ENCODE assay signal across 24 cellular contexts in the genomic region with DNA sequence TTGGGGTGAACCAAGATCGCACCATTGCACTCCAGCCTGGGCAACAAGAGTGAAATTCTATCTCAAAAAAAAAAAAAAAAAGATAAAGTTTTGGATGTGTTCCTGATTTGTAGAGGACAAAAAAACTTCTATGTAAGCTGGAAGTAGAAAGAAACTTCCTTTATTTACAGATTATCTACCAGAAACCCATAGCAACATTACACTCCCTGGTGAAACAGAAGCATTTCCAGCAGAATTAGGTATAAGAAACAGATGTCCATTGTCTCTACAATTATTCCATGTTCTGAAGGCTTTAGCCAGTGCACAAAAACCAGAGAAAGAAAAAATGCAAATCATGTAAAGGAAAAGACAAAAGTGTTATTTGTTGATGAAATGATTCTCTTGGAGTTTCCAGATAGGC. TPM values are rescaled to one million over a fixed set of nuclear protein-coding genes. Genes with fewer than 3 reads are reported as not detected.
DNase-seq lines count a peak whose midpoint lies in the region; ATAC-seq and TF ChIP-seq lines count a peak whose summit lies in the region.
"Had no signal": no experiment of that assay in that cellular context is flagged by ENCODE, and none has a peak within 500 bp of the region (broad histone marks: within the 10 kb centered on the region; RNA-seq: fewer than 3 reads in every experiment).

No MANE protein-coding gene starts in this region.

- TF ChIP-seq CTCF in A673 (conservative IDR thresholded peaks at IDR 0.05; ENCODE audit: low read depth, low read length) = no peak
- TF ChIP-seq CTCF in nephron (IDR thresholded peaks at IDR 0.05; ENCODE audit: unreplicated experiment in 3 of 3) = no peak

- H3K36me3 Mint-ChIP-seq in nephron (ENCODE audit: low read depth) = peaks cover 53% of the 10 kb centered on the region
- peaks cover 10 to 18% of the 10 kb centered on the region in 2 donors for H3K36me3 Mint-ChIP-seq in activated naive CD4-positive, alpha-beta T cell treated with anti-CD3 and anti-CD28 coated beads, Interleukin-2, amount 50 U/mL, for 72 hours
- H3K36me3 Mint-ChIP-seq: CD4-positive, CD25-positive, alpha-beta regulatory T cell had no signal

- peaks cover 50% of the 10 kb centered on the region for H3K4me1 Mint-ChIP-seq in nephron
- H3K4me1 Mint-ChIP-seq: CD4-positive, CD25-positive, alpha-beta regulatory T cell had no signal

- intact Hi-C loops in A673 (cut with micrococcal nuclease; ENCODE audit: unreplicated experiment) = no loop called here

- peak overlapping the region; percentile 54 for H3K27ac ChIP-seq in A673 (ENCODE audit: low read depth, low read length, poor library complexity, severe bottlenecking)
- 0 out of 2 replicates have a peak overlapping the region, but pooled peaks have one; percentile 17 for H3K27ac ChIP-seq in SJSA1
- peak overlapping the region; percentile 97 for H3K27ac ChIP-seq in epithelial cell of prostate
- H3K27ac ChIP-seq: gastrocnemius medialis, lower lobe of right lung, upper lobe of right lung had no signal

- peak overlapping the region in 2 of 3 experiments; percentile 35 to 65 for H3K4me3 Mint-ChIP-seq in nephron
- H3K4me3 Mint-ChIP-seq: CD4-positive, CD25-positive, alpha-beta regulatory T cell had no signal

- peaks cover 13% of the 10 kb centered on the region for H3K9me3 Mint-ChIP-seq in nephron
- peaks cover 3 to 10% of the 10 kb centered on the region in 2 donors for H3K9me3 Mint-ChIP-seq in activated naive CD4-positive, alpha-beta T cell treated with anti-CD3 and anti-CD28 coated beads, Interleukin-2, amount 50 U/mL, for 72 hours

- H3K4me1 ChIP-seq in A673 (ENCODE audit: insufficient read depth, low read length, poor library complexity, severe bottlenecking) (peaks cover 31% of the 10 kb centered on the region), SJSA1 (replicated peaks) (peaks cover 19% of the 10 kb centered on the region)

- H3K27me3 ChIP-seq in A673 (replicated peaks; ENCODE audit: insufficient read depth, low read depth, low read length, poor library complexity) (no peaks in the 10 kb centered on the region), SJSA1 (replicated peaks) (no peaks in the 10 kb centered on the region)
- H3K27me3 ChIP-seq: upper lobe of right lung had no signal

- peaks cover 17% of the 10 kb centered on the region for H3K9me3 ChIP-seq in A673 (ENCODE audit: low read depth, low read length, poor library complexity, severe bottlenecking)
- H3K9me3 ChIP-seq in SJSA1 (replicated peaks) = peaks cover 11% of the 10 kb centered on the region
- H3K9me3 ChIP-seq: upper lobe of right lung had no signal

- ATAC-seq in activated naive CD4-positive, alpha-beta T cell treated with anti-CD3 and anti-CD28 coated beads, Interleukin-2, amount 50 U/mL, for 72 hours = no peak
- ATAC-seq: gastrocnemius medialis, lower lobe of right lung, upper lobe of right lung had no signal

- CTCF ChIA-PET in A673 (lab: Charles Lee) = no interaction called here

- no TSS peak for BruUV-seq in A673 (replicated peaks; lab: Mats Ljungman, UMichigan)

- H3K27me3 Mint-ChIP-seq in nephron (ENCODE audit: low read depth) = peaks cover 10% of the 10 kb centered on the region

- DNase-seq in A673 (ENCODE audit: low spot score) (no peak), SJSA1 (ENCODE audit: low read depth in 1 of 2, low spot score in 2 of 2) (no peak), epithelial cell of prostate (ENCODE audit: low read depth, low spot score) (no peak), OCI-M1 (lab: John Stamatoyannopoulos, UW) (no peak), DMS53 (lab: John Stamatoyannopoulos, UW) (no peak)
- no peak for DNase-seq in activated naive CD4-positive, alpha-beta T cell treated with anti-CD3 and anti-CD28 coated beads, Interleukin-2, amount 50 U/mL, for 72 hours (ENCODE audit: low spot score in 2 of 2)
- DNase-seq in stimulated activated CD4-positive, alpha-beta T cell treated with anti-CD3 and anti-CD28 coated beads, Interleukin-12 subunit alpha, Interleukin-12 subunit beta, amount 100 ng/mL, for 4 hours = no peak
- DNase-seq: activated CD4-positive, alpha-beta T cell treated with anti-CD3 and anti-CD28 coated beads, Interleukin-2, amount 50 U/mL, for 4 hours; activated CD8-positive, alpha-beta memory T cell treated with anti-CD3 and anti-CD28 coated beads, Interleukin-2, amount 50 U/mL, for 48 hours; cortex of kidney; gastrocnemius medialis; GF-D8; HCEC 1CT; KBM-7; lower lobe of right lung; NCI-H2171; NCI-H524 treated with DMSO at 0.1 percent for 48 hours; RPMI8226; stomach; upper lobe of right lung had no signal

- peak overlapping the region in 1 of 3 experiments; percentile 72 for H3K27ac Mint-ChIP-seq in nephron
- H3K27ac Mint-ChIP-seq in activated naive CD4-positive, alpha-beta T cell treated with anti-CD3 and anti-CD28 coated beads, Interleukin-2, amount 50 U/mL, for 72 hours = no peak overlapping the region
- H3K27ac Mint-ChIP-seq: activated T-helper 2 cell treated with anti-CD3 and anti-CD28 coated beads, Interferon-gamma antibody, Interleukin-2, Interleukin-4, amounts not matched to agents 10 μg/mL and 5 μg/mL and 100 μg/mL, durations not matched to agents 14 hours and 24 hours and 36 hours; CD4-positive, CD25-positive, alpha-beta regulatory T cell had no signal

- POLR2A ChIA-PET in A673 (lab: Charles Lee; ENCODE audit: low non-redundant PET) = no interaction called here

- H3K36me3 ChIP-seq in A673 (ENCODE audit: insufficient read depth, low read length, poor library complexity, severe bottlenecking) (peaks cover 67% of the 10 kb centered on the region), SJSA1 (peaks cover 99% of the 10 kb centered on the region)

- no peak overlapping the region for H3K4me3 ChIP-seq in A673 (ENCODE audit: low read depth, low read length, poor library complexity, severe bottlenecking)
- no peak overlapping the region for H3K4me3 ChIP-seq in SJSA1
- H3K4me3 ChIP-seq: gastrocnemius medialis, lower lobe of right lung, stomach, upper lobe of right lung had no signal

RNA-seq across cellular contexts. Expression of a gene that starts 4.9 kb away (rescaled TPM):
- 182 and 197 TPM in 2 replicates for total RNA-seq in A673 (2021)
- 501 and 738 TPM in 2 replicates for total RNA-seq in SJSA1 (2014; rRNA removed; shearing (Covaris generic))
- 10 to 100 TPM in 1 of 2 donors, 1 to 10 TPM in 1; 8.0 to 16.7 TPM for total RNA-seq in activated naive CD4-positive, alpha-beta T cell treated with anti-CD3 and anti-CD28 coated beads, Interleukin-2, amount 50 U/mL, for 72 hours
- total RNA-seq: HT-29 had no signal

RNA-seq across cellular contexts. Expression of a gene that starts 58.8 kb away (rescaled TPM):
- not detected in 2 replicates for total RNA-seq in A673 (2021)
- total RNA-seq in SJSA1 (2014; rRNA removed; shearing (Covaris generic)) = not detected in 2 replicates
- not detected for total RNA-seq in activated naive CD4-positive, alpha-beta T cell treated with anti-CD3 and anti-CD28 coated beads, Interleukin-2, amount 50 U/mL, for 72 hours
- total RNA-seq: activated T-helper 2 cell treated with anti-CD3 and anti-CD28 coated beads, Interferon-gamma antibody, Interleukin-2, Interleukin-4, amounts not matched to agents 10 μg/mL and 5 μg/mL and 100 μg/mL, durations not matched to agents 14 hours and 24 hours and 36 hours; CD4-positive, CD25-positive, alpha-beta regulatory T cell; HT-29; lower lobe of right lung; stomach; upper lobe of right lung had no signal

Comparison
In these comparisons a context has a peak if more than half of its experiments do, and no peak if none do; other contexts are left out.
1. H3K27ac ChIP-seq: peak in every context shown above with its lines; median percentile 97 in epithelial cell of prostate; 54 in A673; 17 in SJSA1.
2. RNA of a gene that starts 4.9 kb away (total RNA-seq): 501 to 738 TPM in SJSA1 and 182 to 197 TPM in A673; 8.0 to 16.7 TPM in activated naive CD4-positive, alpha-beta T cell treated with anti-CD3 and anti-CD28 coated beads, Interleukin-2, amount 50 U/mL, for 72 hours; every median in the first group is over 10 times any median in the second.